Comparison of ENCODE assay signal across 2 cellular contexts in the genomic region with DNA sequence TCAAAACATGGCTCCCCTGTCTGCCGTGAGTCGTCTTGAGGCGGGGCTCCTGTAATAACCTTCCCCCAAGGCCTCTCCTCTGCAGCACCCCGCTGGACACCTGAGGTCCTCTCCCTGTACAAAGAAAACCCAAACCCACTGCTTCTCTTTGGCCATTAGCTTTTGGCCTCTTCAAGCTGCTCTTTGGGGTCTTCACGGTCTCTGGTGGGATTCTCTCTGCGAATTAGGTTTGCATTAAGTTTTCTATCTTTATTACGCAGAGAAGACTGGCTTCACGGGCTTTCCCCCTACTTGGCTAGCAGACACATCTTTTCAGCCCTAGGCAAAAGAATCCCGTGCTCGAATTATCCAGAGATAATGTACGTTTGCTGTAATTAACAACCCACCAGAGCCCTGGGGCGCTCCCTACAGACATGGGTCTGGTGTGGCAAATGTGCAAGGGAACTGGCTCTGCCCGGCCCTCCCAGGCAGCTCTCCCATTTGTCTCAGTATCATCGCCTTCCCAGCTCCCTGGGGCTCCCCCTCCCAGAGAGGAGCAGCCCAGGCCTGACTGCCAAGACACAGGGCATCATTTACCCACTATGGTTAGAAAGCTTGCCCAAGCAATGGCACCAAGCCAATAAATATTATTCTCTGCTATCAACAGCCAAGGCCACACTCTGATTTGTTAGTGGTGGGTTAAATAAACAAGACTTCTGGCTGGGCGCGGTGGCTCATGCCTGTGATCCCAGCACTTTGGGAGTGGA.
A peak's percentile ranks its signal among the peaks of the same experiment; 100 is the strongest.
TF ChIP-seq lines count a peak whose summit lies in the region.

No MANE protein-coding gene starts in this region.

TF ChIP-seq in K562, 482 proteins besides CTCF, POLR2A, EP300 and RAD21 (continued from another document):
- TF ChIP-seq, protein P1, sequence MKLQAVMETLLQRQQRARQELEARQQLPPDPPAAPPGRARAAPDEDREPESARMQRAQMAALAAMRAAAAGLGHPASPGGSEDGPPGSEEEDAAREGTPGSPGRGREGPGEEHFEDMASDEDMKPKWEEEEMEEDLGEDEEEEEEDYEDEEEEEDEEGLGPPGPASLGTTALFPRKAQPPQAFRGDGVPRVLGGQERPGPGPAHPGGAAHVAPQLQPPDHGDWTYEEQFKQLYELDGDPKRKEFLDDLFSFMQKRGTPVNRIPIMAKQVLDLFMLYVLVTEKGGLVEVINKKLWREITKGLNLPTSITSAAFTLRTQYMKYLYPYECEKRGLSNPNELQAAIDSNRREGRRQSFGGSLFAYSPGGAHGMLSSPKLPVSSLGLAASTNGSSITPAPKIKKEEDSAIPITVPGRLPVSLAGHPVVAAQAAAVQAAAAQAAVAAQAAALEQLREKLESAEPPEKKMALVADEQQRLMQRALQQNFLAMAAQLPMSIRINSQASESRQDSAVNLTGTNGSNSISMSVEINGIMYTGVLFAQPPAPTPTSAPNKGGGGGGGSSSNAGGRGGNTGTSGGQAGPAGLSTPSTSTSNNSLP (IDR thresholded peaks at IDR 0.05; ENCODE audit: borderline replicate concordance, low read depth, low read length): no peak
- TF ChIP-seq ZNF197 (CRISPR knock-in tag; IDR thresholded peaks at IDR 0.05; ENCODE audit: low read depth) (no peak), NR2C2 (CRISPR knock-in tag; IDR thresholded peaks at IDR 0.05) (no peak), NR2C2 (tag; IDR thresholded peaks at IDR 0.05) (no peak)
- TF ChIP-seq, protein P2, sequence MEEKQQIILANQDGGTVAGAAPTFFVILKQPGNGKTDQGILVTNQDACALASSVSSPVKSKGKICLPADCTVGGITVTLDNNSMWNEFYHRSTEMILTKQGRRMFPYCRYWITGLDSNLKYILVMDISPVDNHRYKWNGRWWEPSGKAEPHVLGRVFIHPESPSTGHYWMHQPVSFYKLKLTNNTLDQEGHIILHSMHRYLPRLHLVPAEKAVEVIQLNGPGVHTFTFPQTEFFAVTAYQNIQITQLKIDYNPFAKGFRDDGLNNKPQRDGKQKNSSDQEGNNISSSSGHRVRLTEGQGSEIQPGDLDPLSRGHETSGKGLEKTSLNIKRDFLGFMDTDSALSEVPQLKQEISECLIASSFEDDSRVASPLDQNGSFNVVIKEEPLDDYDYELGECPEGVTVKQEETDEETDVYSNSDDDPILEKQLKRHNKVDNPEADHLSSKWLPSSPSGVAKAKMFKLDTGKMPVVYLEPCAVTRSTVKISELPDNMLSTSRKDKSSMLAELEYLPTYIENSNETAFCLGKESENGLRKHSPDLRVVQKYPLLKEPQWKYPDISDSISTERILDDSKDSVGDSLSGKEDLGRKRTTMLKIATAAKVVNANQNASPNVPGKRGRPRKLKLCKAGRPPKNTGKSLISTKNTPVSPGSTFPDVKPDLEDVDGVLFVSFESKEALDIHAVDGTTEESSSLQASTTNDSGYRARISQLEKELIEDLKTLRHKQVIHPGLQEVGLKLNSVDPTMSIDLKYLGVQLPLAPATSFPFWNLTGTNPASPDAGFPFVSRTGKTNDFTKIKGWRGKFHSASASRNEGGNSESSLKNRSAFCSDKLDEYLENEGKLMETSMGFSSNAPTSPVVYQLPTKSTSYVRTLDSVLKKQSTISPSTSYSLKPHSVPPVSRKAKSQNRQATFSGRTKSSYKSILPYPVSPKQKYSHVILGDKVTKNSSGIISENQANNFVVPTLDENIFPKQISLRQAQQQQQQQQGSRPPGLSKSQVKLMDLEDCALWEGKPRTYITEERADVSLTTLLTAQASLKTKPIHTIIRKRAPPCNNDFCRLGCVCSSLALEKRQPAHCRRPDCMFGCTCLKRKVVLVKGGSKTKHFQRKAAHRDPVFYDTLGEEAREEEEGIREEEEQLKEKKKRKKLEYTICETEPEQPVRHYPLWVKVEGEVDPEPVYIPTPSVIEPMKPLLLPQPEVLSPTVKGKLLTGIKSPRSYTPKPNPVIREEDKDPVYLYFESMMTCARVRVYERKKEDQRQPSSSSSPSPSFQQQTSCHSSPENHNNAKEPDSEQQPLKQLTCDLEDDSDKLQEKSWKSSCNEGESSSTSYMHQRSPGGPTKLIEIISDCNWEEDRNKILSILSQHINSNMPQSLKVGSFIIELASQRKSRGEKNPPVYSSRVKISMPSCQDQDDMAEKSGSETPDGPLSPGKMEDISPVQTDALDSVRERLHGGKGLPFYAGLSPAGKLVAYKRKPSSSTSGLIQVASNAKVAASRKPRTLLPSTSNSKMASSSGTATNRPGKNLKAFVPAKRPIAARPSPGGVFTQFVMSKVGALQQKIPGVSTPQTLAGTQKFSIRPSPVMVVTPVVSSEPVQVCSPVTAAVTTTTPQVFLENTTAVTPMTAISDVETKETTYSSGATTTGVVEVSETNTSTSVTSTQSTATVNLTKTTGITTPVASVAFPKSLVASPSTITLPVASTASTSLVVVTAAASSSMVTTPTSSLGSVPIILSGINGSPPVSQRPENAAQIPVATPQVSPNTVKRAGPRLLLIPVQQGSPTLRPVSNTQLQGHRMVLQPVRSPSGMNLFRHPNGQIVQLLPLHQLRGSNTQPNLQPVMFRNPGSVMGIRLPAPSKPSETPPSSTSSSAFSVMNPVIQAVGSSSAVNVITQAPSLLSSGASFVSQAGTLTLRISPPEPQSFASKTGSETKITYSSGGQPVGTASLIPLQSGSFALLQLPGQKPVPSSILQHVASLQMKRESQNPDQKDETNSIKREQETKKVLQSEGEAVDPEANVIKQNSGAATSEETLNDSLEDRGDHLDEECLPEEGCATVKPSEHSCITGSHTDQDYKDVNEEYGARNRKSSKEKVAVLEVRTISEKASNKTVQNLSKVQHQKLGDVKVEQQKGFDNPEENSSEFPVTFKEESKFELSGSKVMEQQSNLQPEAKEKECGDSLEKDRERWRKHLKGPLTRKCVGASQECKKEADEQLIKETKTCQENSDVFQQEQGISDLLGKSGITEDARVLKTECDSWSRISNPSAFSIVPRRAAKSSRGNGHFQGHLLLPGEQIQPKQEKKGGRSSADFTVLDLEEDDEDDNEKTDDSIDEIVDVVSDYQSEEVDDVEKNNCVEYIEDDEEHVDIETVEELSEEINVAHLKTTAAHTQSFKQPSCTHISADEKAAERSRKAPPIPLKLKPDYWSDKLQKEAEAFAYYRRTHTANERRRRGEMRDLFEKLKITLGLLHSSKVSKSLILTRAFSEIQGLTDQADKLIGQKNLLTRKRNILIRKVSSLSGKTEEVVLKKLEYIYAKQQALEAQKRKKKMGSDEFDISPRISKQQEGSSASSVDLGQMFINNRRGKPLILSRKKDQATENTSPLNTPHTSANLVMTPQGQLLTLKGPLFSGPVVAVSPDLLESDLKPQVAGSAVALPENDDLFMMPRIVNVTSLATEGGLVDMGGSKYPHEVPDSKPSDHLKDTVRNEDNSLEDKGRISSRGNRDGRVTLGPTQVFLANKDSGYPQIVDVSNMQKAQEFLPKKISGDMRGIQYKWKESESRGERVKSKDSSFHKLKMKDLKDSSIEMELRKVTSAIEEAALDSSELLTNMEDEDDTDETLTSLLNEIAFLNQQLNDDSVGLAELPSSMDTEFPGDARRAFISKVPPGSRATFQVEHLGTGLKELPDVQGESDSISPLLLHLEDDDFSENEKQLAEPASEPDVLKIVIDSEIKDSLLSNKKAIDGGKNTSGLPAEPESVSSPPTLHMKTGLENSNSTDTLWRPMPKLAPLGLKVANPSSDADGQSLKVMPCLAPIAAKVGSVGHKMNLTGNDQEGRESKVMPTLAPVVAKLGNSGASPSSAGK (IDR thresholded peaks at IDR 0.05): 0 out of 2 replicates have a peak, but pooled peaks have one; percentile 1

TF ChIP-seq in HepG2, 621 proteins besides CTCF, POLR2A, EP300 and RAD21 (continued from another document and continues in another):
- TF ChIP-seq KLF15 (CRISPR knock-in tag; IDR thresholded peaks at IDR 0.05; ENCODE audit: borderline replicate concordance): 0 out of 2 replicates have a peak, but pooled peaks have one; percentile 53
- no peak for TF ChIP-seq ISX (CRISPR knock-in tag; conservative IDR thresholded peaks at IDR 0.05)
- TF ChIP-seq ZNF766 (CRISPR knock-in tag; IDR thresholded peaks at IDR 0.05; ENCODE audit: borderline replicate concordance): 0 out of 2 replicates have a peak, but pooled peaks have one; percentile 60
- TF ChIP-seq ZMYM2 (CRISPR knock-in tag; IDR thresholded peaks at IDR 0.05): 0 out of 2 replicates have a peak, but pooled peaks have one; percentile 22
- TF ChIP-seq, protein P3, sequence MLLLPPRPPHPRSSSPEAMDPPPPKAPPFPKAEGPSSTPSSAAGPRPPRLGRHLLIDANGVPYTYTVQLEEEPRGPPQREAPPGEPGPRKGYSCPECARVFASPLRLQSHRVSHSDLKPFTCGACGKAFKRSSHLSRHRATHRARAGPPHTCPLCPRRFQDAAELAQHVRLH (CRISPR knock-in tag; IDR thresholded peaks at IDR 0.05; ENCODE audit: borderline replicate concordance, low read depth): 0 out of 2 replicates have a peak, but pooled peaks have one; percentile 12
- TF ChIP-seq NR1H2 (CRISPR knock-in tag; IDR thresholded peaks at IDR 0.05; ENCODE audit: borderline replicate concordance, low read depth): no peak
- TF ChIP-seq XRCC5 (optimal IDR thresholded peaks at IDR 0.05; ENCODE audit: low read length): no peak
- TF ChIP-seq TMF1 (CRISPR knock-in tag; IDR thresholded peaks at IDR 0.05; ENCODE audit: low read depth): no peak
- 0 out of 2 replicates have a peak, but pooled peaks have one; percentile 39 for TF ChIP-seq KAT7 (CRISPR knock-in tag; IDR thresholded peaks at IDR 0.05; ENCODE audit: borderline replicate concordance)
- TF ChIP-seq CBX1 (IDR thresholded peaks at IDR 0.05; ENCODE audit: low read depth): peak; percentile 28
- TF ChIP-seq, protein P4, sequence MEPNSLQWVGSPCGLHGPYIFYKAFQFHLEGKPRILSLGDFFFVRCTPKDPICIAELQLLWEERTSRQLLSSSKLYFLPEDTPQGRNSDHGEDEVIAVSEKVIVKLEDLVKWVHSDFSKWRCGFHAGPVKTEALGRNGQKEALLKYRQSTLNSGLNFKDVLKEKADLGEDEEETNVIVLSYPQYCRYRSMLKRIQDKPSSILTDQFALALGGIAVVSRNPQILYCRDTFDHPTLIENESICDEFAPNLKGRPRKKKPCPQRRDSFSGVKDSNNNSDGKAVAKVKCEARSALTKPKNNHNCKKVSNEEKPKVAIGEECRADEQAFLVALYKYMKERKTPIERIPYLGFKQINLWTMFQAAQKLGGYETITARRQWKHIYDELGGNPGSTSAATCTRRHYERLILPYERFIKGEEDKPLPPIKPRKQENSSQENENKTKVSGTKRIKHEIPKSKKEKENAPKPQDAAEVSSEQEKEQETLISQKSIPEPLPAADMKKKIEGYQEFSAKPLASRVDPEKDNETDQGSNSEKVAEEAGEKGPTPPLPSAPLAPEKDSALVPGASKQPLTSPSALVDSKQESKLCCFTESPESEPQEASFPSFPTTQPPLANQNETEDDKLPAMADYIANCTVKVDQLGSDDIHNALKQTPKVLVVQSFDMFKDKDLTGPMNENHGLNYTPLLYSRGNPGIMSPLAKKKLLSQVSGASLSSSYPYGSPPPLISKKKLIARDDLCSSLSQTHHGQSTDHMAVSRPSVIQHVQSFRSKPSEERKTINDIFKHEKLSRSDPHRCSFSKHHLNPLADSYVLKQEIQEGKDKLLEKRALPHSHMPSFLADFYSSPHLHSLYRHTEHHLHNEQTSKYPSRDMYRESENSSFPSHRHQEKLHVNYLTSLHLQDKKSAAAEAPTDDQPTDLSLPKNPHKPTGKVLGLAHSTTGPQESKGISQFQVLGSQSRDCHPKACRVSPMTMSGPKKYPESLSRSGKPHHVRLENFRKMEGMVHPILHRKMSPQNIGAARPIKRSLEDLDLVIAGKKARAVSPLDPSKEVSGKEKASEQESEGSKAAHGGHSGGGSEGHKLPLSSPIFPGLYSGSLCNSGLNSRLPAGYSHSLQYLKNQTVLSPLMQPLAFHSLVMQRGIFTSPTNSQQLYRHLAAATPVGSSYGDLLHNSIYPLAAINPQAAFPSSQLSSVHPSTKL (CRISPR knock-in tag; IDR thresholded peaks at IDR 0.05): no peak
- TF ChIP-seq, protein P5, sequence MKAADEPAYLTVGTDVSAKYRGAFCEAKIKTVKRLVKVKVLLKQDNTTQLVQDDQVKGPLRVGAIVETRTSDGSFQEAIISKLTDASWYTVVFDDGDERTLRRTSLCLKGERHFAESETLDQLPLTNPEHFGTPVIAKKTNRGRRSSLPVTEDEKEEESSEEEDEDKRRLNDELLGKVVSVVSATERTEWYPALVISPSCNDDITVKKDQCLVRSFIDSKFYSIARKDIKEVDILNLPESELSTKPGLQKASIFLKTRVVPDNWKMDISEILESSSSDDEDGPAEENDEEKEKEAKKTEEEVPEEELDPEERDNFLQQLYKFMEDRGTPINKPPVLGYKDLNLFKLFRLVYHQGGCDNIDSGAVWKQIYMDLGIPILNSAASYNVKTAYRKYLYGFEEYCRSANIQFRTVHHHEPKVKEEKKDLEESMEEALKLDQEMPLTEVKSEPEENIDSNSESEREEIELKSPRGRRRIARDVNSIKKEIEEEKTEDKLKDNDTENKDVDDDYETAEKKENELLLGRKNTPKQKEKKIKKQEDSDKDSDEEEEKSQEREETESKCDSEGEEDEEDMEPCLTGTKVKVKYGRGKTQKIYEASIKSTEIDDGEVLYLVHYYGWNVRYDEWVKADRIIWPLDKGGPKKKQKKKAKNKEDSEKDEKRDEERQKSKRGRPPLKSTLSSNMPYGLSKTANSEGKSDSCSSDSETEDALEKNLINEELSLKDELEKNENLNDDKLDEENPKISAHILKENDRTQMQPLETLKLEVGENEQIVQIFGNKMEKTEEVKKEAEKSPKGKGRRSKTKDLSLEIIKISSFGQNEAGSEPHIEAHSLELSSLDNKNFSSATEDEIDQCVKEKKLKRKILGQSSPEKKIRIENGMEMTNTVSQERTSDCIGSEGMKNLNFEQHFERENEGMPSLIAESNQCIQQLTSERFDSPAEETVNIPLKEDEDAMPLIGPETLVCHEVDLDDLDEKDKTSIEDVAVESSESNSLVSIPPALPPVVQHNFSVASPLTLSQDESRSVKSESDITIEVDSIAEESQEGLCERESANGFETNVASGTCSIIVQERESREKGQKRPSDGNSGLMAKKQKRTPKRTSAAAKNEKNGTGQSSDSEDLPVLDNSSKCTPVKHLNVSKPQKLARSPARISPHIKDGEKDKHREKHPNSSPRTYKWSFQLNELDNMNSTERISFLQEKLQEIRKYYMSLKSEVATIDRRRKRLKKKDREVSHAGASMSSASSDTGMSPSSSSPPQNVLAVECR (CRISPR knock-in tag; IDR thresholded peaks at IDR 0.05; ENCODE audit: borderline replicate concordance): no peak
- no peak for TF ChIP-seq EEA1 (CRISPR knock-in tag; IDR thresholded peaks at IDR 0.05; ENCODE audit: borderline replicate concordance)
- no peak for TF ChIP-seq ZNF607 (CRISPR knock-in tag; IDR thresholded peaks at IDR 0.05; ENCODE audit: borderline replicate concordance)
- no peak for TF ChIP-seq NFATC3 (CRISPR knock-in tag; IDR thresholded peaks at IDR 0.05)
- no peak for TF ChIP-seq MED8 (CRISPR knock-in tag; IDR thresholded peaks at IDR 0.05; ENCODE audit: insufficient replicate concordance)
- no peak for TF ChIP-seq THYN1 (CRISPR knock-in tag; IDR thresholded peaks at IDR 0.05; ENCODE audit: borderline replicate concordance, low read depth)
- 0 out of 2 replicates have a peak, but pooled peaks have one; percentile 15 for TF ChIP-seq ZNF746 (CRISPR knock-in tag; IDR thresholded peaks at IDR 0.05)
- peak; percentile 16; the same call in 1 of the 2 replicates for TF ChIP-seq RBFOX2 (IDR thresholded peaks at IDR 0.05; ENCODE audit: low read depth, low read length)
- TF ChIP-seq ZNF777 (CRISPR knock-in tag; IDR thresholded peaks at IDR 0.05): no peak
- no peak for TF ChIP-seq TSC22D2 (CRISPR knock-in tag; IDR thresholded peaks at IDR 0.05; ENCODE audit: borderline replicate concordance)
